11 cellular contexts compared by ENCODE assay signal in the genomic region with DNA sequence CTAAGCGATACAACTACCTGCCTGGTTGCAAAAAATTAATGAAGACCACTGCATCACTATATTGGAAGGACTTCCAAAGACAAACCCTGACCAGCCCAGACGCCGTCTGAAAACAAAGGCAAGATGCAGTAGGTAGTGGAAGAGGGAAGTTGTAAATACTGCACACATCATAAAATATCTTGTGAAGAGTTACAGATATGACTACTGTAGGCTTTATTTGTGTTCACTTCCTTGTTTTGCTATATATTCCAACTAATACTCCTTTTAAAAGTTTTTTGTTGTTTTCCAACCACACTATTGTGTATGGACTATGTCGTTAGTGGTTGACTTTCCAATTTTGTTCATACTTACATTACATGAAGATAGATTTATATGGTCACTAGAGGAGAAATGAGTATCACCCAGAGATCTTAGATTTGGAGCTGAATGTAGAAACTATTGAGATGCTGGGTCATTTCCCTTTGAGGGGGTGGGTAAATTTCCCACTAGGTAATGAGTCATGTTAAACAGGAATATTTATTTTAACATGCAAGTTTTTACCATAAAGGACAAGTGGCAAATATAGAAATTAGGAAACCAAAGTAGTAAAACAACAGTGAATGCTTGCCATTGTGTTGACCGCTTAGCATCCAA. TPM values are rescaled to one million over a fixed set of nuclear protein-coding genes. Genes with fewer than 3 reads are reported as not detected.
DNase-seq lines count a peak whose midpoint lies in the region; ATAC-seq, FAIRE-seq and TF ChIP-seq lines count a peak whose summit lies in the region.
"Had no signal": no experiment of that assay in that cellular context is flagged by ENCODE, and none has a peak within 500 bp of the region (broad histone marks: within the 10 kb centered on the region; RNA-seq: fewer than 3 reads in every experiment).

No MANE protein-coding gene starts in this region.

- no peaks in the 10 kb centered on the region for H3K9me3 ChIP-seq in stomach
- no peaks in the 10 kb centered on the region for H3K9me3 ChIP-seq in thyroid gland
- H3K9me3 ChIP-seq: BLaER1 had no signal

- H3K4me3 ChIP-seq in stomach (no peak overlapping the region), thyroid gland (replicated peaks in 1 of 3) (no peak overlapping the region)
- H3K4me3 ChIP-seq: BLaER1 had no signal

- no peak for TF ChIP-seq EP300 in stomach (IDR thresholded peaks at IDR 0.05)

- H3K27me3 Mint-ChIP-seq in activated naive CD8-positive, alpha-beta T cell treated with anti-CD3 and anti-CD28 coated beads for 36 hours, result no peaks in the 10 kb centered on the region

- FAIRE-seq in GM19239 (lab: Jason Lieb, UNC), result no peak

- H3K36me3 ChIP-seq in stomach, result no peaks in the 10 kb centered on the region
- H3K36me3 ChIP-seq in thyroid gland, result no peaks in the 10 kb centered on the region
- H3K36me3 ChIP-seq: BLaER1 had no signal

- H3K27me3 ChIP-seq in stomach (no peaks in the 10 kb centered on the region), thyroid gland (no peaks in the 10 kb centered on the region)
- H3K27me3 ChIP-seq: BLaER1 had no signal

- ATAC-seq in activated naive CD4-positive, alpha-beta T cell treated with anti-CD3 and anti-CD28 coated beads, Interleukin-2, amount 50 U/mL, for 72 hours, result peak; percentile 69 to 77
- ATAC-seq in HG03095 (IDR thresholded peaks at IDR 0.05; ENCODE audit: unreplicated experiment), result peak; percentile 64

- H3K36me3 Mint-ChIP-seq in activated naive CD4-positive, alpha-beta T cell treated with anti-CD3 and anti-CD28 coated beads, Interleukin-2, amount 50 U/mL, for 72 hours, result peaks cover 0 to 14% of the 10 kb centered on the region in 2 donors
- no peaks in the 10 kb centered on the region for H3K36me3 Mint-ChIP-seq in activated naive CD8-positive, alpha-beta T cell treated with anti-CD3 and anti-CD28 coated beads for 36 hours

- TF ChIP-seq CTCF in stomach (IDR thresholded peaks at IDR 0.05) (no peak), thyroid gland (IDR thresholded peaks at IDR 0.05) (no peak)

- no peak overlapping the region for H3K4me3 Mint-ChIP-seq in activated naive CD8-positive, alpha-beta T cell treated with anti-CD3 and anti-CD28 coated beads for 36 hours

- peaks cover 20% of the 10 kb centered on the region for H3K4me1 Mint-ChIP-seq in activated naive CD8-positive, alpha-beta T cell treated with anti-CD3 and anti-CD28 coated beads for 36 hours

- no peak for DNase-seq in activated naive CD4-positive, alpha-beta T cell treated with anti-CD3 and anti-CD28 coated beads, Interleukin-2, amount 50 U/mL, for 72 hours (ENCODE audit: low spot score in 2 of 2)
- DNase-seq in activated naive CD4-positive, alpha-beta T cell treated with anti-CD3 and anti-CD28 coated beads, Interleukin-2, amount 50 U/mL, for 16 hours, result no peak
- no peak for DNase-seq in activated naive CD8-positive, alpha-beta T cell treated with anti-CD3 and anti-CD28 coated beads for 36 hours
- DNase-seq in stomach, result no peak
- no peak for DNase-seq in GM19239 (ENCODE audit: insufficient read length, low spot score)
- DNase-seq in thyroid gland, result no peak
- DNase-seq in SW480 (ENCODE audit: low spot score), result no peak
- DNase-seq: erythroblast; stimulated activated CD4-positive, alpha-beta T cell treated with anti-CD3 and anti-CD28 coated beads, Interleukin-4, amount 100 ng/mL, for 1 hour had no signal

- 73 to 82% (median 79%) methylated on average over 5 of the region's 5 CpGs for WGBS in stomach, 5 donors
- 74 to 88% methylated on average over 5 of the region's 5 CpGs for WGBS in thyroid gland, 2 donors

- peak overlapping the region; percentile 8 to 75 for H3K27ac Mint-ChIP-seq in activated naive CD4-positive, alpha-beta T cell treated with anti-CD3 and anti-CD28 coated beads, Interleukin-2, amount 50 U/mL, for 72 hours
- peak overlapping the region; percentile 54 for H3K27ac Mint-ChIP-seq in activated naive CD8-positive, alpha-beta T cell treated with anti-CD3 and anti-CD28 coated beads for 36 hours

- peak overlapping the region in 3 of 5 donors; percentile 25 to 65 (median 46) for H3K27ac ChIP-seq in stomach
- no peak overlapping the region for H3K27ac ChIP-seq in thyroid gland
- H3K27ac ChIP-seq: BLaER1 had no signal

- H3K9me3 Mint-ChIP-seq in activated naive CD4-positive, alpha-beta T cell treated with anti-CD3 and anti-CD28 coated beads, Interleukin-2, amount 50 U/mL, for 72 hours, result peaks cover 0 to 9% of the 10 kb centered on the region in 2 donors
- peaks cover 2% of the 10 kb centered on the region for H3K9me3 Mint-ChIP-seq in activated naive CD8-positive, alpha-beta T cell treated with anti-CD3 and anti-CD28 coated beads for 36 hours

- intact Hi-C loops in stomach (cut with DNase I; ENCODE audit: low total_unique reads), result no loop called here
- intact Hi-C loops in thyroid gland (cut with DNase I), result no loop called here

- TF ChIP-seq POLR2A in stomach (IDR thresholded peaks at IDR 0.05) (no peak), thyroid gland (IDR thresholded peaks at IDR 0.05) (no peak)

- H3K4me1 ChIP-seq in stomach (peaks cover 0 to 11% (median 2%) of the 10 kb centered on the region in 4 donors), thyroid gland (no peaks in the 10 kb centered on the region)
- H3K4me1 ChIP-seq: BLaER1 had no signal

RNA-seq across cellular contexts. Expression of a gene that starts 16.6 kb away (rescaled TPM):
- total RNA-seq in activated naive CD4-positive, alpha-beta T cell treated with anti-CD3 and anti-CD28 coated beads, Interleukin-2, amount 50 U/mL, for 72 hours, result under 1 TPM; 0.31 to 0.32 TPM
- under 1 TPM; 0.18 to 0.19 TPM for total RNA-seq in activated naive CD8-positive, alpha-beta T cell treated with anti-CD3 and anti-CD28 coated beads for 36 hours
- 1 to 10 TPM in 2 of 5 donors, not detected in 3; 1.3 to 1.5 TPM for total RNA-seq in stomach
- polyA plus RNA-seq in stomach, result under 1 TPM; 0.15 to 0.61 (median 0.37) TPM
- 1 to 10 TPM in 1 of 4 donors, under 1 TPM in 3; 0.17 to 1.3 (median 0.32) TPM for total RNA-seq in thyroid gland

Comparison
In these comparisons a context has a peak if more than half of its experiments do, and no peak if none do; other contexts are left out.
1. H3K27ac ChIP-seq: peak in stomach (3 of 5); none in thyroid gland (0 of 3).